17 cellular contexts compared by ENCODE assay signal in the genomic region with DNA sequence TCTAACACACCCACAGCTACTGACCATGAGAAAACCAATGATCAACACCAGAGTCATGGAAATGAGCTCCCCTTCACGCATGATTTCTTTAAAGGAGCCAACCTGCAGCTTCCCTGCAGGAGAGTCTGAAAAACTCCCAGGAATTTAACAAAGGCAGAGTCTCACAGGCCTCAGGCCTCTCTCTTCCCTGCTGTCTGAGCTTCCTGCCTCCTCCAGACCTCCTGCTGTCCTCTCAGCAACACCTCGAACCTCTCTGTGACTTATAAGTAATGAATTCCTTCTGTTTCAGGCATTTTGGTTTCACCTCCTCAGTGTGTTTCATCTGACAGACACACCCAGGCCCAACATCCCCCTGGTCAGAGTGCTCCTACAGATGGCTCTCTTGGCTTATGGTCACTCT.
DNase-seq lines count a peak whose midpoint lies in the region; ATAC-seq and TF ChIP-seq lines count a peak whose summit lies in the region.
"Had no signal": no experiment of that assay in that cellular context is flagged by ENCODE, and none has a peak within 500 bp of the region (broad histone marks: within the 10 kb centered on the region; RNA-seq: fewer than 3 reads in every experiment).

No MANE protein-coding gene starts in this region.

- DNase-seq in astrocyte of the cerebellum (ENCODE audit: low read depth) (peak; percentile 45), iPS-NIHi7 (ENCODE audit: extremely low spot score) (peak; percentile 74), smooth muscle cell (lab: John Stamatoyannopoulos, UW; ENCODE audit: unreplicated experiment) (no peak), NCI-H2029 treated with DMSO at 0.1 percent for 48 hours (lab: John Stamatoyannopoulos, UW) (no peak)
- no peak for DNase-seq in stimulated activated CD4-positive, alpha-beta T cell treated with anti-CD3 and anti-CD28 coated beads, Interleukin-15, amount 100 ng/mL, for 24 hours
- DNase-seq: AML-193, body of pancreas, COR-L47, cortex of kidney, GM23248, left colon, occipital lobe had no signal

- no peaks in the 10 kb centered on the region for H3K79me2 ChIP-seq in smooth muscle cell (ENCODE audit: low read depth)

- H3K9me3 ChIP-seq in HUES48 (ENCODE audit: control insufficient read depth, insufficient read depth, low read length) (no peaks in the 10 kb centered on the region), smooth muscle cell (replicated peaks; ENCODE audit: low read depth) (no peaks in the 10 kb centered on the region)
- H3K9me3 ChIP-seq: body of pancreas, thoracic aorta had no signal

- H3K27ac ChIP-seq in HUES48 (ENCODE audit: low read depth, low read length) (peak overlapping the region; percentile 92), smooth muscle cell (ENCODE audit: low read depth) (no peak overlapping the region)
- H3K27ac ChIP-seq: body of pancreas, GM23248, RWPE1, thoracic aorta had no signal

- H3K4me2 ChIP-seq in smooth muscle cell: no peak overlapping the region

- H3K27me3 ChIP-seq in HUES48 (ENCODE audit: control insufficient read depth, insufficient read depth, low read length): no peaks in the 10 kb centered on the region
- H3K27me3 ChIP-seq in smooth muscle cell (ENCODE audit: low read depth): no peaks in the 10 kb centered on the region
- H3K27me3 ChIP-seq: body of pancreas had no signal

- H3K4me1 ChIP-seq in HUES48 (ENCODE audit: control insufficient read depth, insufficient read depth, low read length) (peaks cover 42% of the 10 kb centered on the region), smooth muscle cell (ENCODE audit: low read depth) (peaks cover 26% of the 10 kb centered on the region)
- H3K4me1 ChIP-seq: body of pancreas had no signal

- H3K36me3 ChIP-seq in HUES48 (ENCODE audit: control insufficient read depth, insufficient read depth, low read length) (no peaks in the 10 kb centered on the region), smooth muscle cell (ENCODE audit: low read depth) (no peaks in the 10 kb centered on the region)
- H3K36me3 ChIP-seq: thoracic aorta had no signal

- H3F3A ChIP-seq in smooth muscle cell (ENCODE audit: low read depth): no peaks in the 10 kb centered on the region

- 33% methylated on average over 2 of the region's 2 CpGs for WGBS in smooth muscle cell (ENCODE audit: low lambda C conversion rate)

- no peak for ATAC-seq in HG03469 (IDR thresholded peaks at IDR 0.05; ENCODE audit: unreplicated experiment)
- ATAC-seq: body of pancreas; left colon; stimulated activated memory B cell treated with anti-CD40 and anti-IgM and Interleukin-4, amounts not matched to agents 10 μg/mL and 1 μg/mL and 100 μg/mL, for 72 hours had no signal

- H3K9ac ChIP-seq in HUES48 (ENCODE audit: low read depth, low read length): peak overlapping the region; percentile 33; the same call in 1 of the 2 replicates
- no peak overlapping the region for H3K9ac ChIP-seq in smooth muscle cell (ENCODE audit: low read depth)
- H3K9ac ChIP-seq: GM23248 had no signal

- peak overlapping the region; percentile 31 for H2AFZ ChIP-seq in smooth muscle cell (ENCODE audit: low read depth)
- H2AFZ ChIP-seq: GM23248 had no signal

- H3K4me3 ChIP-seq in HUES48 (ENCODE audit: low read depth, low read length): no peak overlapping the region; the same call in 1 of the 2 replicates
- H3K4me3 ChIP-seq in astrocyte of the cerebellum (ENCODE audit: low read depth, low read length): no peak overlapping the region
- no peak overlapping the region for H3K4me3 ChIP-seq in smooth muscle cell
- H3K4me3 ChIP-seq: body of pancreas, GM23248, thoracic aorta had no signal

- H4K20me1 ChIP-seq in smooth muscle cell (ENCODE audit: low read depth): no peaks in the 10 kb centered on the region

- TF ChIP-seq CTCF in astrocyte of the cerebellum (IDR thresholded peaks at IDR 0.05; ENCODE audit: low read depth, low read length, missing control alignments) (no peak), smooth muscle cell (IDR thresholded peaks at IDR 0.05; ENCODE audit: borderline replicate concordance, insufficient read depth, poor library complexity, severe bottlenecking) (no peak)

- in situ Hi-C loops in astrocyte of the cerebellum (cut with HindIII; ENCODE audit: low sequenced_read_pairs): no loop called here

Comparison
In these comparisons a context has a peak if more than half of its experiments do, and no peak if none do; other contexts are left out.
1. DNase-seq: peak in astrocyte of the cerebellum (single experiment) and iPS-NIHi7 (single experiment); none in smooth muscle cell (single experiment), NCI-H2029 treated with DMSO at 0.1 percent for 48 hours (single experiment) and stimulated activated CD4-positive, alpha-beta T cell treated with anti-CD3 and anti-CD28 coated beads, Interleukin-15, amount 100 ng/mL, for 24 hours (single experiment).